ENCODE assay signal across 7 cellular contexts in the genomic region with DNA sequence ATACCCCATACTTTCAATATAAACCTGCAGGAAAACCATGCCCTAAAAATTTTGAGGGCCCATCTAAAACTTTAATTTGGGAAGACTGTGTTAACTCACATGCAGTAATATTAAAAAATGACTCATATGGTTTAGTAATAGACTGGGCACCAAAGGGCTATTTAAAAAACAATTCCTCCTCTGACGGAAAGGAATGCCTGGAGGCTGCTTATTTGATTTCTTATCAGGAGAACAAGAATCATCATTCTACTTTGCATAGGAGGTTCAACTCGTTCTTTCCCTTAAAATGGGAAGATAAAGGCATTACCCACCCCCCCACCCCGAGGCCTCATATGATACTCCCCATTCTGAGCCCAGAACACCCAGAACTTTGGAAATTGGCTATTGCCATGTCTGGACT. TPM values are rescaled to one million over a fixed set of nuclear protein-coding genes. Genes with fewer than 3 reads are reported as not detected.
DNase-seq lines count a peak whose midpoint lies in the region; TF ChIP-seq lines count a peak whose summit lies in the region.
"Not testable (repeated sequence)": the region's sequence is repeated elsewhere in the genome, so short reads cannot be mapped to it uniquely, and the experiment has no call there.

No MANE protein-coding gene starts in this region.

- H4K20me1 ChIP-seq in mammary epithelial cell (ENCODE audit: insufficient read depth, low read length) = not testable (repeated sequence)

- not testable (repeated sequence) for H3K79me1 ChIP-seq in neuronal stem cell (ENCODE audit: low read depth, low read length)

- not testable (repeated sequence) for BruUV-seq in mammary epithelial cell (replicated peaks; lab: Mats Ljungman, UMichigan)

- not testable (repeated sequence) for TF ChIP-seq CTCF in HFFc6 (IDR thresholded peaks at IDR 0.05); mammary epithelial cell (conservative IDR thresholded peaks at IDR 0.05 in 1 of 2, IDR thresholded peaks at IDR 0.05 in 1 of 2; ENCODE audit: extremely low read depth in 1 of 2, insufficient read depth in 1 of 2, low read depth in 1 of 2, low read length in 2 of 2); fibroblast of pulmonary artery (IDR thresholded peaks at IDR 0.05; ENCODE audit: low read length, missing control alignments)

- H3K4me2 ChIP-seq in mammary epithelial cell (ENCODE audit: insufficient read depth, low read depth, low read length) = not testable (repeated sequence)
- peak overlapping the region; percentile 25 for H3K4me2 ChIP-seq in neuronal stem cell (ENCODE audit: insufficient read depth, low read length, poor library complexity, severe bottlenecking)

- peaks cover 34% of the 10 kb centered on the region for H3K4me1 ChIP-seq in mammary epithelial cell (ENCODE audit: insufficient read depth, low read length)
- not testable (repeated sequence) for H3K4me1 ChIP-seq in neuronal stem cell (ENCODE audit: control insufficient read depth in 2 of 2, insufficient read depth in 1 of 2, low read depth in 1 of 2, low read length in 2 of 2)

- DNase-seq in COLO829 (ENCODE audit: low spot score) = peak; percentile 20
- peak; percentile 64 for DNase-seq in HFFc6
- peak; percentile 55 for DNase-seq in RPMI7951 (ENCODE audit: low read depth)
- DNase-seq in amniotic epithelial cell (ENCODE audit: low read depth) = peak; percentile 42
- peak; percentile 60 for DNase-seq in mammary epithelial cell
- peak; percentile 56 for DNase-seq in fibroblast of pulmonary artery (ENCODE audit: low read depth)
- DNase-seq in neuronal stem cell (ENCODE audit: low spot score) = not testable (repeated sequence)

- not testable (repeated sequence) for H2AK5ac ChIP-seq in neuronal stem cell (ENCODE audit: low read depth, low read length)

- H3K27ac ChIP-seq in mammary epithelial cell (ENCODE audit: insufficient read depth, low read depth, low read length); neuronal stem cell (replicated peaks; ENCODE audit: low read length): not testable (repeated sequence)

- H4K91ac ChIP-seq in neuronal stem cell (ENCODE audit: low read depth, low read length, poor library complexity) = not testable (repeated sequence)

- in situ Hi-C loops in mammary epithelial cell (cut with MboI; ENCODE audit: low sequenced_read_pairs in 2 of 2) = not testable (repeated sequence)

- dilution Hi-C loops in mammary epithelial cell (cut with HindIII; ENCODE audit: low sequenced_read_pairs) = loop anchor here (5.0 to 10.0 kb wide), 2 partner anchors 50 to 57 kb away; no protein-coding TSS in a partner anchor

- H3K4me3 ChIP-seq in mammary epithelial cell (replicated peaks in 1 of 3; ENCODE audit: insufficient read depth in 1 of 3, low read depth in 2 of 3, low read length in 3 of 3); fibroblast of pulmonary artery (replicated peaks; ENCODE audit: low read depth, low read length); neuronal stem cell (ENCODE audit: low read length in 2 of 2): not testable (repeated sequence)

- intact Hi-C loops in mammary epithelial cell (cut with micrococcal nuclease) = not testable (repeated sequence)

- H3K9me3 ChIP-seq in mammary epithelial cell (replicated peaks; ENCODE audit: insufficient read depth, low read length); neuronal stem cell (replicated peaks in 1 of 2; ENCODE audit: control insufficient read depth in 2 of 2, insufficient read depth in 1 of 2, low read depth in 1 of 2, low read length in 2 of 2): not testable (repeated sequence)

- H3K14ac ChIP-seq in neuronal stem cell (ENCODE audit: low read length) = not testable (repeated sequence)

- H2BK12ac ChIP-seq in neuronal stem cell (ENCODE audit: low read length) = not testable (repeated sequence)

- H3K9ac ChIP-seq in mammary epithelial cell (ENCODE audit: insufficient read depth, low read length); neuronal stem cell (ENCODE audit: low read depth, low read length, poor library complexity): not testable (repeated sequence)

- not testable (repeated sequence) for H2AFZ ChIP-seq in mammary epithelial cell (ENCODE audit: low read depth, low read length); neuronal stem cell (ENCODE audit: low read length)

- H3K36me3 ChIP-seq in mammary epithelial cell (ENCODE audit: insufficient read depth, low read length); neuronal stem cell (replicated peaks in 1 of 2; ENCODE audit: control insufficient read depth in 2 of 2, insufficient read depth in 2 of 2, low read length in 2 of 2): not testable (repeated sequence)

- H3K4me3 Mint-ChIP-seq in HFFc6 = peak overlapping the region; percentile 20; the same call in 1 of the 2 replicates

- H3K9me3 Mint-ChIP-seq in HFFc6 = peaks cover 24% of the 10 kb centered on the region

- CTCF ChIA-PET in mammary epithelial cell (lab: Charles Lee; ENCODE audit: low non-redundant PET) = not testable (repeated sequence)

- not testable (repeated sequence) for H2BK5ac ChIP-seq in neuronal stem cell (ENCODE audit: low read length)

- H2BK120ac ChIP-seq in neuronal stem cell (ENCODE audit: low read depth, low read length) = not testable (repeated sequence)

- H3K18ac ChIP-seq in neuronal stem cell (ENCODE audit: low read length) = not testable (repeated sequence)

- not testable (repeated sequence) for H3K79me2 ChIP-seq in mammary epithelial cell (ENCODE audit: insufficient read depth, low read length)

- H3K27me3 ChIP-seq in mammary epithelial cell (ENCODE audit: insufficient read depth, low read length); neuronal stem cell (ENCODE audit: control insufficient read depth in 3 of 3, insufficient read depth in 3 of 3, low read depth in 1 of 3, low read length in 3 of 3): not testable (repeated sequence)

- H3K4ac ChIP-seq in neuronal stem cell (ENCODE audit: low read length) = not testable (repeated sequence)

- H3K27ac Mint-ChIP-seq in HFFc6 = peak overlapping the region; percentile 45

- not testable (repeated sequence) for H2BK15ac ChIP-seq in neuronal stem cell (ENCODE audit: low read length)

- not testable (repeated sequence) for H4K8ac ChIP-seq in neuronal stem cell (ENCODE audit: low read depth, low read length)

- peaks cover 58% of the 10 kb centered on the region for H3K36me3 Mint-ChIP-seq in HFFc6 (ENCODE audit: low read depth)

- H3K4me1 Mint-ChIP-seq in HFFc6 (ENCODE audit: low read depth) = peaks cover 76% of the 10 kb centered on the region

- not testable (repeated sequence) for H3K27me3 Mint-ChIP-seq in HFFc6 (ENCODE audit: insufficient read depth)

- H3K23ac ChIP-seq in neuronal stem cell (ENCODE audit: low read depth, low read length, poor library complexity) = not testable (repeated sequence)

- 25% methylated on average over 3 of the region's 3 CpGs for WGBS in mammary epithelial cell (ENCODE audit: low coverage, missing lambda C conversion rate)
- no CpG with 5 or more reads among the region's 3 CpGs for WGBS in neuronal stem cell (ENCODE audit: extremely low coverage in 2 of 2, insufficient read length in 2 of 2, insufficient replicate concordance in 1 of 2), 2 donors

RNA-seq across cellular contexts. Expression of a gene that starts 18.6 kb away (rescaled TPM):
- 1,000 to 10,000 TPM; 1,007 to 1,412 (median 1,300) TPM for total RNA-seq in HFFc6 (2021; fragmentation: NEBNext Ultra II Directional; extraction: Animal tissue kit (Norgen Biotek cat#: 25700))
- 225 and 267 TPM in 2 replicates for total RNA-seq in RPMI7951 (2014; rRNA removed; shearing (Covaris generic))
- total RNA-seq in mammary epithelial cell = 100 to 1,000 TPM in 1 of 2 donors, 10 to 100 TPM in 1; 88.7 to 177 TPM
- polyA plus RNA-seq in mammary epithelial cell = 115 TPM
- polyA minus RNA-seq in mammary epithelial cell = 64.7 TPM
- 40.3 TPM for polyA plus RNA-seq in neuronal stem cell (2013, experiment 1 of 2)
- 40.4 TPM for polyA plus RNA-seq in neuronal stem cell (2013, experiment 2 of 2)
